Comparison of ENCODE assay signal across 20 cellular contexts in the genomic region with DNA sequence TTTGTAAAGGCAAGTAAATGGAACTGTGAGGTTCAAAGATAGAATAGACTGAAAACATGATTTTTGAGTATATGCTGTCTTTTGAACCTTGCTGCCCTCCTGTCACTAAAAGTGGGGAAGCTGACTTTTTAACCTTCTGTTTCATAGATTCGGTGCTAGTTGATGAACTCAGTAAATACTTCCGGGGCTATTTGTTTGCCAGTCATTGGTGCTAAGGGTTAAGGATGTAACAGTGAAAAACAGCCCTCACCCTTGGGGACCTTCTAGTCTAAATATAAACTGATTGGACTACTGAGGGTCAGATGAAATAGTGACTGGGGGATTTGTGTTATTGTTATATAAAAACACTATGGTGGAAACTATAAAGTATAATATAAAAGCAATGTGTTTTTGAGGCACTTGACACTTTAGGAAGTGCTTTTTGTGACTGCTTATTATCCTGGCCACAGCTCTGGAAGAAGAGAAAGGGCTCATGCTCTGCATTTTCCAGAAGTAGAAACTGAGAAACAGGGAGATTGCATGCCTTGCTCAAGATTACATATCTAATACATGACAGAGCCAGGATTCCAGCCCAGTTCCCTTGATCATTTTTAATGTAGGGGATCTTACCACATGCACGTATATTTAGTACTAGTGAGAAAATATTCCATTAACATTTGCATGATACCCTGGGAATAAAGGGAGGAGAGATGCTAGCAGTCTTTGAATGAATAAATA.
"Had no signal": no experiment of that assay in that cellular context is flagged by ENCODE, and none has a peak within 500 bp of the region (broad histone marks: within the 10 kb centered on the region; RNA-seq: fewer than 3 reads in every experiment).

No MANE protein-coding gene starts in this region.

- FAIRE-seq: TTC549 had no signal

- H3K36me3 ChIP-seq: adrenal gland, colonic mucosa, gastrocnemius medialis, prostate gland, right lobe of liver, thoracic aorta had no signal

- DNase-seq: activated CD4-positive, alpha-beta T cell treated with anti-CD3 and anti-CD28 coated beads for 48 hours; activated CD8-positive, alpha-beta T cell treated with anti-CD3 and anti-CD28 coated beads for 36 hours; activated effector memory CD4-positive, alpha-beta T cell treated with Interleukin-2 at 50 U/mL for 16 hours; activated naive CD4-positive, alpha-beta T cell treated with anti-CD3 and anti-CD28 coated beads, Interleukin-2, amount 50 U/mL, for 16 hours; activated T-cell treated with anti-CD3 and anti-CD28 coated beads, Interleukin-2, amount 50 U/mL, for 4 hours; adrenal gland; central memory CD4-positive, alpha-beta T cell; colonic mucosa; gastrocnemius medialis; islet precursor cell; mesenchymal stem cell; natural killer cell; nucleus accumbens; right lobe of liver; spleen; stimulated activated naive CD8-positive, alpha-beta T cell treated with anti-CD3 and anti-CD28 coated beads, Interleukin-15, amount 100 ng/mL, for 72 hours had no signal

- H3K9me3 ChIP-seq: adrenal gland, colonic mucosa, gastrocnemius medialis, prostate gland, right lobe of liver, spleen, thoracic aorta had no signal

- H3K4me1 ChIP-seq: prostate gland had no signal

- H3K27me3 ChIP-seq: adrenal gland, colonic mucosa, right lobe of liver had no signal

- ATAC-seq: activated CD8-positive, alpha-beta T cell treated with anti-CD3 and anti-CD28 coated beads for 36 hours; activated T-cell treated with anti-CD3 and anti-CD28 coated beads, Interleukin-2, amount 50 U/mL, for 4 hours; gastrocnemius medialis; natural killer cell; stimulated activated naive CD8-positive, alpha-beta T cell treated with anti-CD3 and anti-CD28 coated beads, Interleukin-15, amount 100 ng/mL, for 72 hours; WTC11 had no signal

- H3K27ac ChIP-seq: adrenal gland, colonic mucosa, prostate gland, right lobe of liver, thoracic aorta had no signal

- H3K4me3 ChIP-seq: adrenal gland, colonic mucosa, gastrocnemius medialis, prostate gland, right lobe of liver, spleen, thoracic aorta had no signal
